Comparison of ENCODE assay signal across 8 cellular contexts in the genomic region with DNA sequence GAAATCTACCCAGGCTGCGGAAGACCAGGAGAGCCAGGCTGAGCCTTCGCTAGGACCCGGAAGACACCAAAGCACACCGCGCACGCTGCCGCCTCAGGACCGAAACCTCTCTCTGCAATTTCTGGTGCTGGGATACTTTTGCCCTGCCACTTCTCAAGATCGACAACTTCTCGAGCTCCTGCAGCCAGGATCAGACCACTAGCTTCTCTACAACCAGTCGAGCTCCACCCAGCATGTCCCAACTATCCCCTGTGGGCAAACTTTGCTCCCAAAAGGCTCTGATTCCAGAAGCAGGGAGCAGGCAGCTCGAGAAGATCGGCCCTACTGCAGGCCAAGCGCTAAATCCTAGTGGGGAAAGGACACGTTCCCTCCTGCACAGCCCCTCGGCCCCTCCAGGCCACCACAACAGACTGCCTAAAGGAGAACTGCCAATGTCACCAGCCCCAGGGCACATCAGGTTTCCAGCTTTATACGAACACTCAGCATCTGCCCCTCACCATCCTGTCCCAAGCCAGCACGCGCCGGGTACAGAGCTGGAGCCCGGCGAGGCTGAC. TPM values are rescaled to one million over a fixed set of nuclear protein-coding genes. Genes with fewer than 3 reads are reported as not detected.
DNase-seq lines count a peak whose midpoint lies in the region; ATAC-seq and TF ChIP-seq lines count a peak whose summit lies in the region.

No MANE protein-coding gene starts in this region.

- in situ Hi-C loops in GM13977 (cut with MboI; ENCODE audit: low pct_unique_long_range_greater_than_20kb, low sequenced_read_pairs, unreplicated experiment), result no loop called here

- peaks cover 41% of the 10 kb centered on the region for H3K4me1 Mint-ChIP-seq in activated CD8-positive, alpha-beta memory T cell treated with anti-CD3 and anti-CD28 coated beads, Interleukin-2, amount 10 ng/mL, durations not matched to agents 7 days and 5 days
- H3K4me1 Mint-ChIP-seq in stimulated activated naive CD8-positive, alpha-beta T cell treated with anti-CD3 and anti-CD28 coated beads, Interleukin-15, Interleukin-2, amounts not matched to agents 100 ng/mL and 50 ng/mL, for 24 hours (ENCODE audit: low read depth), result peaks cover 41% of the 10 kb centered on the region

- ATAC-seq in activated CD8-positive, alpha-beta memory T cell treated with anti-CD3 and anti-CD28 coated beads, Interleukin-2, amount 10 ng/mL, durations not matched to agents 7 days and 5 days, result no peak
- no peak for ATAC-seq in GM19351 (IDR thresholded peaks at IDR 0.05; ENCODE audit: unreplicated experiment)

- CTCF ChIA-PET in activated CD8-positive, alpha-beta memory T cell treated with anti-CD3 and anti-CD28 coated beads, Interleukin-2, amount 10 ng/mL, durations not matched to agents 7 days and 5 days (lab: Charles Lee), result interaction anchor here (1.0 to 3.6 kb wide), 14 partner anchors 16 to 201 kb away, joined by 3 to 29 read pairs (median 4); a partner anchor contains a TSS

- DNase-seq in GM13977 (ENCODE audit: low spot score), result peak; percentile 81
- DNase-seq in NCI-H446 treated with DMSO at 0.1 percent for 48 hours (lab: John Stamatoyannopoulos, UW), result peak; percentile 8
- peak; percentile 70 for DNase-seq in activated CD8-positive, alpha-beta memory T cell treated with anti-CD3 and anti-CD28 coated beads, Interleukin-2, amount 10 ng/mL, durations not matched to agents 7 days and 5 days
- peak; percentile 69 for DNase-seq in epidermal melanocyte (ENCODE audit: insufficient read length, low spot score)
- DNase-seq in mucosa of gallbladder (ENCODE audit: low spot score), result peak; percentile 44

- no peak for TF ChIP-seq CTCF in 22Rv1 (IDR thresholded peaks at IDR 0.05)
- no peak for TF ChIP-seq CTCF in GM13977 (IDR thresholded peaks at IDR 0.05; ENCODE audit: extremely low read depth, insufficient read depth, missing control alignments)

- H3K27ac Mint-ChIP-seq in activated CD8-positive, alpha-beta memory T cell treated with anti-CD3 and anti-CD28 coated beads, Interleukin-2, amount 10 ng/mL, durations not matched to agents 7 days and 5 days, result peak overlapping the region; percentile 98
- peak overlapping the region; percentile 99 for H3K27ac Mint-ChIP-seq in stimulated activated naive CD8-positive, alpha-beta T cell treated with anti-CD3 and anti-CD28 coated beads, Interleukin-15, Interleukin-2, amounts not matched to agents 100 ng/mL and 50 ng/mL, for 24 hours

- H3K27me3 Mint-ChIP-seq in activated CD8-positive, alpha-beta memory T cell treated with anti-CD3 and anti-CD28 coated beads, Interleukin-2, amount 10 ng/mL, durations not matched to agents 7 days and 5 days, result no peaks in the 10 kb centered on the region
- H3K27me3 Mint-ChIP-seq in stimulated activated naive CD8-positive, alpha-beta T cell treated with anti-CD3 and anti-CD28 coated beads, Interleukin-15, Interleukin-2, amounts not matched to agents 100 ng/mL and 50 ng/mL, for 24 hours, result no peaks in the 10 kb centered on the region

- peak overlapping the region; percentile 84 for H3K4me3 Mint-ChIP-seq in activated CD8-positive, alpha-beta memory T cell treated with anti-CD3 and anti-CD28 coated beads, Interleukin-2, amount 10 ng/mL, durations not matched to agents 7 days and 5 days
- H3K4me3 Mint-ChIP-seq in stimulated activated naive CD8-positive, alpha-beta T cell treated with anti-CD3 and anti-CD28 coated beads, Interleukin-15, Interleukin-2, amounts not matched to agents 100 ng/mL and 50 ng/mL, for 24 hours, result peak overlapping the region; percentile 90

- peaks cover 11% of the 10 kb centered on the region for H3K36me3 Mint-ChIP-seq in activated CD8-positive, alpha-beta memory T cell treated with anti-CD3 and anti-CD28 coated beads, Interleukin-2, amount 10 ng/mL, durations not matched to agents 7 days and 5 days
- H3K36me3 Mint-ChIP-seq in stimulated activated naive CD8-positive, alpha-beta T cell treated with anti-CD3 and anti-CD28 coated beads, Interleukin-15, Interleukin-2, amounts not matched to agents 100 ng/mL and 50 ng/mL, for 24 hours (ENCODE audit: low read depth), result peaks cover 28% of the 10 kb centered on the region

- no peaks in the 10 kb centered on the region for H3K9me3 Mint-ChIP-seq in activated CD8-positive, alpha-beta memory T cell treated with anti-CD3 and anti-CD28 coated beads, Interleukin-2, amount 10 ng/mL, durations not matched to agents 7 days and 5 days (ENCODE audit: low read depth)
- H3K9me3 Mint-ChIP-seq in stimulated activated naive CD8-positive, alpha-beta T cell treated with anti-CD3 and anti-CD28 coated beads, Interleukin-15, Interleukin-2, amounts not matched to agents 100 ng/mL and 50 ng/mL, for 24 hours, result no peaks in the 10 kb centered on the region

- H3K27ac ChIP-seq in 22Rv1, result peak overlapping the region; percentile 92

RNA-seq across cellular contexts. Expression of a gene that starts 1.0 kb away (rescaled TPM):
- 10 to 100 TPM; 55.6 to 59.0 TPM for total RNA-seq in activated CD8-positive, alpha-beta memory T cell treated with anti-CD3 and anti-CD28 coated beads, Interleukin-2, amount 10 ng/mL, durations not matched to agents 7 days and 5 days
- total RNA-seq in mucosa of gallbladder, result 38.9 TPM

RNA-seq across cellular contexts. Expression of a gene that starts 40.2 kb away (rescaled TPM):
- 100 to 1,000 TPM; 105 to 116 TPM for total RNA-seq in activated CD8-positive, alpha-beta memory T cell treated with anti-CD3 and anti-CD28 coated beads, Interleukin-2, amount 10 ng/mL, durations not matched to agents 7 days and 5 days
- 110 TPM for total RNA-seq in mucosa of gallbladder

RNA-seq across cellular contexts. Expression of a gene that starts 46.3 kb away (rescaled TPM):
- total RNA-seq in activated CD8-positive, alpha-beta memory T cell treated with anti-CD3 and anti-CD28 coated beads, Interleukin-2, amount 10 ng/mL, durations not matched to agents 7 days and 5 days, result 100 to 1,000 TPM; 123 to 125 TPM
- total RNA-seq in mucosa of gallbladder, result 87.8 TPM

Comparison
In these comparisons a context has a peak if more than half of its experiments do, and no peak if none do; other contexts are left out.
1. DNase-seq: peak in every context shown above with its lines; median percentile 81 in GM13977; 70 in activated CD8-positive, alpha-beta memory T cell treated with anti-CD3 and anti-CD28 coated beads, Interleukin-2, amount 10 ng/mL, durations not matched to agents 7 days and 5 days; 69 in epidermal melanocyte; 44 in mucosa of gallbladder; 8 in NCI-H446 treated with DMSO at 0.1 percent for 48 hours.